Comparison of ENCODE assay signal across 21 cellular contexts in genomic region chr14:96256420-96256819, GRCh38. TPM values are rescaled to one million over a fixed set of nuclear protein-coding genes. Genes with fewer than 3 reads are reported as not detected.
A peak's percentile ranks its signal among the peaks of the same experiment; 100 is the strongest.
DNase-seq lines count a peak whose midpoint lies in the region; ATAC-seq and TF ChIP-seq lines count a peak whose summit lies in the region.
"Had no signal": no experiment of that assay in that cellular context is flagged by ENCODE, and none has a peak within 500 bp of the region (broad histone marks: within the 10 kb centered on the region; RNA-seq: fewer than 3 reads in every experiment).

No MANE protein-coding gene starts in this region.

- DNase-seq in cardiac muscle cell (ENCODE audit: low read depth in 1 of 2, low spot score in 1 of 2) (no peak), cardiac septum (ENCODE audit: low spot score) (no peak), epithelial cell of esophagus (ENCODE audit: low read depth) (peak; percentile 89), mesothelial cell of epicardium (ENCODE audit: low spot score in 2 of 2, unreplicated experiment in 2 of 2) (no peak), OCI-M1 (lab: John Stamatoyannopoulos, UW) (no peak), lower leg skin (ENCODE audit: low spot score in 2 of 2) (no peak), inferior parietal cortex (ENCODE audit: extremely low spot score) (no peak)
- DNase-seq: 8988T; activated CD4-positive, alpha-beta T cell treated with anti-CD3 and anti-CD28 coated beads for 36 hours; activated T-cell treated with anti-CD3 and anti-CD28 coated beads, Interleukin-2, amount 50 U/mL, for 48 hours; adrenal gland; dorsolateral prefrontal cortex; glutamatergic neuron; NCI-H2081; stimulated activated naive CD8-positive, alpha-beta T cell treated with anti-CD3 and anti-CD28 coated beads, Interleukin-15, Interleukin-2, amounts not matched to agents 100 U/mL and 50 U/mL, for 24 hours; T-helper 17 cell had no signal

- H3K4me3 Mint-ChIP-seq in mesothelial cell of epicardium, result peak overlapping the region; percentile 36
- H3K4me3 Mint-ChIP-seq: activated CD4-positive, alpha-beta T cell treated with anti-CD3 and anti-CD28 coated beads for 36 hours; nephron; T-helper 17 cell had no signal

- intact Hi-C loops in cardiac septum (cut with DNase I), result no loop called here
- intact Hi-C loops in lower leg skin (cut with DNase I; ENCODE audit: low total_unique reads), result no loop called here

- peaks cover 54% of the 10 kb centered on the region for H3K4me1 Mint-ChIP-seq in mesothelial cell of epicardium
- H3K4me1 Mint-ChIP-seq: activated CD4-positive, alpha-beta T cell treated with anti-CD3 and anti-CD28 coated beads for 36 hours had no signal

- TF ChIP-seq CTCF in cardiac muscle cell (IDR thresholded peaks at IDR 0.05; ENCODE audit: low read depth, low read length) (peak; percentile 11), epithelial cell of esophagus (IDR thresholded peaks at IDR 0.05; ENCODE audit: insufficient read depth, low read depth, low read length, missing control alignments) (peak; percentile 47), mesothelial cell of epicardium (IDR thresholded peaks at IDR 0.05; ENCODE audit: unreplicated experiment) (no peak), lower leg skin (IDR thresholded peaks at IDR 0.05) (no peak)

- no peaks in the 10 kb centered on the region for H3K27me3 Mint-ChIP-seq in mesothelial cell of epicardium (ENCODE audit: low read depth)

- H3K27ac ChIP-seq in cardiac muscle cell, result no peak overlapping the region
- H3K27ac ChIP-seq: adrenal gland, dorsolateral prefrontal cortex, HL-60, right atrium auricular region had no signal

- H3K4me1 ChIP-seq in cardiac muscle cell (ENCODE audit: low read depth), result peaks cover 7% of the 10 kb centered on the region
- H3K4me1 ChIP-seq: adrenal gland, HAP-1, right atrium auricular region had no signal

- H3K36me3 ChIP-seq in cardiac muscle cell, result no peaks in the 10 kb centered on the region
- H3K36me3 ChIP-seq: adrenal gland, HAP-1, right atrium auricular region had no signal

- no peak for TF ChIP-seq POLR2A in lower leg skin (IDR thresholded peaks at IDR 0.05)

- peaks cover 11% of the 10 kb centered on the region for H3K9me3 Mint-ChIP-seq in mesothelial cell of epicardium

- ATAC-seq in HG02610 (IDR thresholded peaks at IDR 0.05; ENCODE audit: unreplicated experiment), result no peak
- ATAC-seq: activated CD4-positive, alpha-beta T cell treated with anti-CD3 and anti-CD28 coated beads for 36 hours; stimulated activated naive CD8-positive, alpha-beta T cell treated with anti-CD3 and anti-CD28 coated beads, Interleukin-15, Interleukin-2, amounts not matched to agents 100 U/mL and 50 U/mL, for 24 hours; T-helper 17 cell had no signal

- peaks cover 16% of the 10 kb centered on the region for H3K36me3 Mint-ChIP-seq in mesothelial cell of epicardium

- no peaks in the 10 kb centered on the region for H3K27me3 ChIP-seq in cardiac muscle cell
- H3K27me3 ChIP-seq: adrenal gland, right atrium auricular region had no signal

- H3K4me3 ChIP-seq in cardiac muscle cell, result no peak overlapping the region
- no peak overlapping the region for H3K4me3 ChIP-seq in epithelial cell of esophagus (ENCODE audit: low read length)
- H3K4me3 ChIP-seq in lower leg skin (ENCODE audit: low read depth, poor library complexity, severe bottlenecking), result no peak overlapping the region
- H3K4me3 ChIP-seq: adrenal gland, dorsolateral prefrontal cortex, HAP-1, right atrium auricular region had no signal

- H3K9me3 ChIP-seq in cardiac muscle cell (ENCODE audit: low read depth), result peaks cover 3% of the 10 kb centered on the region
- H3K9me3 ChIP-seq: adrenal gland, HAP-1 had no signal

- 33 to 36% methylated on average over 4 of the region's 4 CpGs for WGBS in lower leg skin, 2 donors

- peak overlapping the region; percentile 93 for H3K27ac Mint-ChIP-seq in mesothelial cell of epicardium
- H3K27ac Mint-ChIP-seq: activated CD4-positive, alpha-beta T cell treated with anti-CD3 and anti-CD28 coated beads for 36 hours; nephron; T-helper 17 cell had no signal

RNA-seq across cellular contexts. Expression of gene BDKRB1, which starts 0.4 kb away (rescaled TPM):
- 0.09 and 0.42 TPM in 2 replicates for total RNA-seq in cardiac muscle cell
- polyA plus RNA-seq in cardiac muscle cell, result not detected in 2 replicates
- total RNA-seq in cardiac septum, result not detected
- total RNA-seq in mesothelial cell of epicardium, result 10.4 to 12.5 TPM (median 10.9 TPM) in 3 replicates
- total RNA-seq in lower leg skin, result 1 to 10 TPM in 3 of 4 donors, under 1 TPM in 1; 0.91 to 5.4 (median 1.8) TPM
- total RNA-seq: activated CD4-positive, alpha-beta T cell treated with anti-CD3 and anti-CD28 coated beads for 36 hours; T-helper 17 cell had no signal

RNA-seq across cellular contexts. Expression of gene BDKRB2, which starts 51.8 kb away (rescaled TPM):
- 0.45 and 0.49 TPM in 2 replicates for total RNA-seq in cardiac muscle cell
- polyA plus RNA-seq in cardiac muscle cell, result 0.57 TPM in 1 of 2 replicates, not detected in the other
- 0.57 TPM for total RNA-seq in cardiac septum
- total RNA-seq in mesothelial cell of epicardium, result 10.1 to 11.5 TPM (median 11.3 TPM) in 3 replicates
- 10 to 100 TPM in 2 of 4 donors, 1 to 10 TPM in 2; 8.3 to 14.8 (median 9.4) TPM for total RNA-seq in lower leg skin
- total RNA-seq: activated CD4-positive, alpha-beta T cell treated with anti-CD3 and anti-CD28 coated beads for 36 hours; T-helper 17 cell had no signal

Comparison
In these comparisons a context has a peak if more than half of its experiments do, and no peak if none do; other contexts are left out.
1. CTCF ChIP-seq: peak in cardiac muscle cell (single experiment) and epithelial cell of esophagus (single experiment); none in mesothelial cell of epicardium (single experiment) and lower leg skin (0 of 3).